Comparison of ENCODE assay signal across 10 cellular contexts in genomic region chr22:43007519-43008102, GRCh38. TPM values are rescaled to one million over a fixed set of nuclear protein-coding genes. Genes with fewer than 3 reads are reported as not detected.
DNase-seq lines count a peak whose midpoint lies in the region; ATAC-seq, FAIRE-seq and TF ChIP-seq lines count a peak whose summit lies in the region.
"Had no signal": no experiment of that assay in that cellular context is flagged by ENCODE, and none has a peak within 500 bp of the region (broad histone marks: within the 10 kb centered on the region; RNA-seq: fewer than 3 reads in every experiment).

No MANE protein-coding gene starts in this region.

- no peak overlapping the region for H3K4me3 ChIP-seq in fibroblast of the aortic adventitia (ENCODE audit: low read depth, low read length)

- DNase-seq in G401 (ENCODE audit: low spot score) (peak; percentile 28), RCC 7860 (ENCODE audit: low spot score) (peak; percentile 58), fibroblast of the aortic adventitia (ENCODE audit: low read depth) (peak; percentile 64), progenitor cell of endocrine pancreas (ENCODE audit: low spot score, unreplicated experiment) (no peak), NCI-H1048 (lab: John Stamatoyannopoulos, UW) (no peak)
- no peak for DNase-seq in stimulated activated CD8-positive, alpha-beta memory T cell treated with anti-CD3 and anti-CD28 coated beads, Interleukin-4, amount 100 ng/mL, for 48 hours
- DNase-seq: activated CD4-positive, CD25-positive, alpha-beta regulatory T cell had no signal

- peak; percentile 68 for FAIRE-seq in RCC 7860 (lab: Jason Lieb, UNC)
- FAIRE-seq: frontal cortex had no signal

- TF ChIP-seq CTCF in fibroblast of the aortic adventitia (IDR thresholded peaks at IDR 0.05; ENCODE audit: insufficient read depth, low read length) = no peak
- TF ChIP-seq CTCF in progenitor cell of endocrine pancreas (IDR thresholded peaks at IDR 0.05; ENCODE audit: unreplicated experiment) = no peak

- no peak overlapping the region for H3K4me3 Mint-ChIP-seq in progenitor cell of endocrine pancreas (ENCODE audit: low read depth)

- in situ Hi-C loops in G401 (cut with HindIII; ENCODE audit: low sequenced_read_pairs) = no loop called here

- H3K9me3 Mint-ChIP-seq in progenitor cell of endocrine pancreas (ENCODE audit: low read depth) = no peaks in the 10 kb centered on the region

- no peak for ATAC-seq in GM21737 (IDR thresholded peaks at IDR 0.05; ENCODE audit: unreplicated experiment)
- no peak for ATAC-seq in HG03432 (IDR thresholded peaks at IDR 0.05; ENCODE audit: unreplicated experiment)

- no peaks in the 10 kb centered on the region for H3K27me3 Mint-ChIP-seq in progenitor cell of endocrine pancreas

- peaks cover 41% of the 10 kb centered on the region for H3K4me1 Mint-ChIP-seq in progenitor cell of endocrine pancreas (ENCODE audit: low read depth)

- H3K36me3 Mint-ChIP-seq in progenitor cell of endocrine pancreas (ENCODE audit: insufficient read depth) = no peaks in the 10 kb centered on the region

- peak overlapping the region; percentile 91 for H3K27ac Mint-ChIP-seq in progenitor cell of endocrine pancreas

RNA-seq across cellular contexts. Expression of gene PACSIN2, which starts 7.3 kb away (rescaled TPM):
- total RNA-seq in G401 (2014; rRNA removed; shearing (Covaris generic)) = 58.8 and 72.5 TPM in 2 replicates
- 35.2 and 48.3 TPM in 2 replicates for total RNA-seq in fibroblast of the aortic adventitia (ENCODE audit: low replicate concordance)
- 53.9 and 61.0 TPM in 2 replicates for total RNA-seq in progenitor cell of endocrine pancreas

Comparison
In these comparisons a context has a peak if more than half of its experiments do, and no peak if none do; other contexts are left out.
1. DNase-seq: peak in G401 (single experiment), RCC 7860 (single experiment) and fibroblast of the aortic adventitia (single experiment); none in progenitor cell of endocrine pancreas (single experiment), NCI-H1048 (single experiment) and stimulated activated CD8-positive, alpha-beta memory T cell treated with anti-CD3 and anti-CD28 coated beads, Interleukin-4, amount 100 ng/mL, for 48 hours (single experiment).